In genomic region chr18:64749884-64750283, GRCh38 we compare ENCODE assay signal across 30 cellular contexts.
"Had no signal": no experiment of that assay in that cellular context is flagged by ENCODE, and none has a peak within 500 bp of the region (broad histone marks: within the 10 kb centered on the region; RNA-seq: fewer than 3 reads in every experiment).

No MANE protein-coding gene starts in this region.

- H3K9me3 ChIP-seq: SJCRH30 had no signal

- H3K4me2 ChIP-seq: KMS-11, PC-9 had no signal

- DNase-seq: Karpas-422, MM.1S, MV-4-11, NCI-H1092, NCI-H1105, NCI-H1417 treated with DMSO at 0.1 percent for 48 hours, NCI-H1436 treated with DMSO at 0.1 percent for 48 hours, NCI-H1694 treated with DMSO at 0.1 percent for 48 hours, NCI-H187 treated with DMSO at 0.1 percent for 48 hours, NCI-H2029, NCI-H2081, NCI-H2171 treated with DMSO at 0.1 percent for 48 hours, NCI-H2227 treated with DMSO at 0.1 percent for 48 hours, NCI-H345, NCI-H446, NCI-H510A treated with DMSO at 0.1 percent for 48 hours, NCI-H524 treated with DMSO at 0.1 percent for 48 hours, NCI-H526 treated with DMSO at 0.1 percent for 48 hours, NCI-H774, PC-9, SHP77, SIG-M5, SJCRH30 had no signal

- H3K27me3 ChIP-seq: SJCRH30 had no signal

- H3K9ac ChIP-seq: KMS-11 had no signal

- H3K4me1 ChIP-seq: SJCRH30 had no signal

- ATAC-seq: Panc1, Right ventricle myocardium inferior, SK-N-SH treated with all-trans-retinoic acid at 6 μM for 48 hours had no signal

- H3K4me3 ChIP-seq: PC-9, SJCRH30, SK-N-MC had no signal

- H3K36me3 ChIP-seq: SJCRH30 had no signal

- H3K27ac ChIP-seq: KMS-11, PC-9, RWPE1, SJCRH30, SK-N-MC had no signal

- H2AFZ ChIP-seq: PC-9 had no signal

- FAIRE-seq: RCC 7860 had no signal
